16 cellular contexts compared by ENCODE assay signal in genomic region chr17:56108811-56109284, GRCh38. TPM values are rescaled to one million over a fixed set of nuclear protein-coding genes. Genes with fewer than 3 reads are reported as not detected.
DNase-seq lines count a peak whose midpoint lies in the region; ATAC-seq and TF ChIP-seq lines count a peak whose summit lies in the region.
"Had no signal": no experiment of that assay in that cellular context is flagged by ENCODE, and none has a peak within 500 bp of the region (broad histone marks: within the 10 kb centered on the region; RNA-seq: fewer than 3 reads in every experiment).

No MANE protein-coding gene starts in this region.

- no peaks in the 10 kb centered on the region for H3K4me1 Mint-ChIP-seq in activated CD4-positive, alpha-beta memory T cell treated with anti-CD3 and anti-CD28 coated beads, Interleukin-2, amount 10 ng/mL, durations not matched to agents 7 days and 5 days
- H3K4me1 Mint-ChIP-seq: B cell, T-helper 17 cell had no signal

- intact Hi-C loops in ascending aorta (cut with DNase I) (no loop called here), breast epithelium (cut with DNase I; ENCODE audit: low total_unique reads) (no loop called here)

- no peaks in the 10 kb centered on the region for H3K36me3 Mint-ChIP-seq in activated CD4-positive, alpha-beta memory T cell treated with anti-CD3 and anti-CD28 coated beads, Interleukin-2, amount 10 ng/mL, durations not matched to agents 7 days and 5 days (ENCODE audit: low read depth)

- peak; percentile 15 for DNase-seq in GM10248 (ENCODE audit: extremely low spot score)
- DNase-seq in left lobe of liver (ENCODE audit: low spot score) = no peak
- DNase-seq in activated CD4-positive, alpha-beta memory T cell treated with anti-CD3 and anti-CD28 coated beads, Interleukin-2, amount 10 ng/mL, durations not matched to agents 7 days and 5 days = no peak
- no peak for DNase-seq in ascending aorta (ENCODE audit: low spot score in 2 of 2)
- DNase-seq in breast epithelium (ENCODE audit: low spot score in 2 of 2) = no peak
- no peak for DNase-seq in T1000 (lab: John Stamatoyannopoulos, UW)
- DNase-seq: activated CD4-positive, alpha-beta T cell treated with anti-CD3 and anti-CD28 coated beads, Interleukin-2, amount 50 U/mL, for 4 hours; stimulated activated CD4-positive, alpha-beta T cell treated with anti-CD3 and anti-CD28 coated beads, Interleukin-2, amount 100 ng/mL, for 48 hours; stimulated activated naive CD4-positive, alpha-beta T cell treated with Interleukin-2 at 50 U/mL for 16 hours; T-helper 17 cell had no signal

- no peaks in the 10 kb centered on the region for H3K36me3 ChIP-seq in ascending aorta
- no peaks in the 10 kb centered on the region for H3K36me3 ChIP-seq in breast epithelium
- H3K36me3 ChIP-seq: cardiac muscle cell had no signal

- H3K4me3 Mint-ChIP-seq in activated CD4-positive, alpha-beta memory T cell treated with anti-CD3 and anti-CD28 coated beads, Interleukin-2, amount 10 ng/mL, durations not matched to agents 7 days and 5 days = no peak overlapping the region
- H3K4me3 Mint-ChIP-seq: B cell, T-helper 17 cell had no signal

- POLR2A ChIA-PET in GM10248 (lab: Yijun Ruan, JAX) = no interaction called here
- POLR2A ChIA-PET in activated CD4-positive, alpha-beta memory T cell treated with anti-CD3 and anti-CD28 coated beads, Interleukin-2, amount 10 ng/mL, durations not matched to agents 7 days and 5 days (lab: Charles Lee) = no interaction called here

- TF ChIP-seq POLR2A in breast epithelium (IDR thresholded peaks at IDR 0.05) = no peak

- H3K9me3 ChIP-seq in ascending aorta (no peaks in the 10 kb centered on the region), breast epithelium (no peaks in the 10 kb centered on the region)

- H3K27ac ChIP-seq in ascending aorta (no peak overlapping the region), breast epithelium (no peak overlapping the region)
- H3K27ac ChIP-seq: cardiac muscle cell, PC-9 had no signal

- CTCF ChIA-PET in GM10248 (lab: Yijun Ruan, JAX) = interaction anchor here (1.4 kb wide), 1 partner anchor 16 kb away, joined by 3 read pairs; no protein-coding TSS in a partner anchor
- CTCF ChIA-PET in activated CD4-positive, alpha-beta memory T cell treated with anti-CD3 and anti-CD28 coated beads, Interleukin-2, amount 10 ng/mL, durations not matched to agents 7 days and 5 days (lab: Charles Lee) = no interaction called here

- no peak for TF ChIP-seq CTCF in GM10248 (IDR thresholded peaks at IDR 0.05; ENCODE audit: control extremely low read depth, extremely low read depth, low read depth, missing control alignments)
- TF ChIP-seq CTCF in ascending aorta (IDR thresholded peaks at IDR 0.05) = no peak
- TF ChIP-seq CTCF in breast epithelium (IDR thresholded peaks at IDR 0.05) = no peak

- H3K27me3 ChIP-seq in ascending aorta (no peaks in the 10 kb centered on the region), breast epithelium (no peaks in the 10 kb centered on the region)

- no peaks in the 10 kb centered on the region for H3K4me1 ChIP-seq in ascending aorta
- no peaks in the 10 kb centered on the region for H3K4me1 ChIP-seq in breast epithelium

- no peak overlapping the region for H3K27ac Mint-ChIP-seq in activated CD4-positive, alpha-beta memory T cell treated with anti-CD3 and anti-CD28 coated beads, Interleukin-2, amount 10 ng/mL, durations not matched to agents 7 days and 5 days
- H3K27ac Mint-ChIP-seq: B cell, T-helper 17 cell had no signal

- H3K27me3 Mint-ChIP-seq in activated CD4-positive, alpha-beta memory T cell treated with anti-CD3 and anti-CD28 coated beads, Interleukin-2, amount 10 ng/mL, durations not matched to agents 7 days and 5 days = no peaks in the 10 kb centered on the region

- ATAC-seq in GM21717 (IDR thresholded peaks at IDR 0.05; ENCODE audit: unreplicated experiment) (peak; percentile 56), HG03442 (IDR thresholded peaks at IDR 0.05; ENCODE audit: unreplicated experiment) (peak; percentile 71), left lobe of liver (peak; percentile 96)
- ATAC-seq: T-helper 17 cell had no signal

- H3K4me3 ChIP-seq in ascending aorta (no peak overlapping the region), breast epithelium (no peak overlapping the region)
- H3K4me3 ChIP-seq: cardiac muscle cell, PC-9 had no signal

- H3K9me3 Mint-ChIP-seq in activated CD4-positive, alpha-beta memory T cell treated with anti-CD3 and anti-CD28 coated beads, Interleukin-2, amount 10 ng/mL, durations not matched to agents 7 days and 5 days = no peaks in the 10 kb centered on the region

RNA-seq across cellular contexts. Expression of gene ANKFN1, which starts 44.4 kb away (rescaled TPM):
- not detected for total RNA-seq in left lobe of liver
- not detected for total RNA-seq in activated CD4-positive, alpha-beta memory T cell treated with anti-CD3 and anti-CD28 coated beads, Interleukin-2, amount 10 ng/mL, durations not matched to agents 7 days and 5 days
- not detected for total RNA-seq in ascending aorta
- total RNA-seq in breast epithelium = 10 to 100 TPM in 1 of 3 donors, 1 to 10 TPM in 2; 4.1 to 12.8 (median 5.6) TPM
- total RNA-seq: B cell, PC-9, progenitor cell of endocrine pancreas, T-helper 17 cell had no signal
